ENCODE assay signal across 8 cellular contexts in the genomic region with DNA sequence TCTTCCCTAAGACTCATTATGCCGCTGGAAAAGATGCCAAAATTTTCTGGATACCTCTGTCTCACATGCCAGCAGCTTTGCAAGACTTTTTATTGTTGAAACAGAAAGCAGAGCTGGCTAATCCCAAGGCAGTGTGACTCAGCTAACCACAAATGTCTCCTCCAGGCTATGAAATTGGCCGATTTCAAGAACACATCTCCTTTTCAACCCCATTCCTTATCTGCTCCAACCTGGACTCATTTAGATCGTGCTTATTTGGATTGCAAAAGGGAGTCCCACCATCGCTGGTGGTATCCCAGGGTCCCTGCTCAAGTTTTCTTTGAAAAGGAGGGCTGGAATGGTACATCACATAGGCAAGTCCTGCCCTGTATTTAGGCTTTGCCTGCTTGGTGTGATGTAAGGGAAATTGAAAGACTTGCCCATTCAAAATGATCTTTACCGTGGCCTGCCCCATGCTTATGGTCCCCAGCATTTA. TPM values are rescaled to one million over a fixed set of nuclear protein-coding genes. Genes with fewer than 3 reads are reported as not detected.
DNase-seq lines count a peak whose midpoint lies in the region; ATAC-seq and TF ChIP-seq lines count a peak whose summit lies in the region.

No MANE protein-coding gene starts in this region.

- H3K27ac ChIP-seq in mesenchymal stem cell (ENCODE audit: low read length, poor library complexity, severe bottlenecking): no peak overlapping the region

- H3K9ac ChIP-seq in mesenchymal stem cell (ENCODE audit: low read length): no peak overlapping the region

- no peaks in the 10 kb centered on the region for H3K9me3 Mint-ChIP-seq in activated T-helper 2 cell treated with anti-CD3 and anti-CD28 coated beads, Interferon-gamma antibody, Interleukin-2, Interleukin-4, amounts not matched to agents 10 μg/mL and 5 μg/mL and 100 μg/mL, durations not matched to agents 14 hours and 24 hours and 36 hours
- H3K9me3 Mint-ChIP-seq in type B pancreatic cell: no peaks in the 10 kb centered on the region

- no peak overlapping the region for H2BK5ac ChIP-seq in mesenchymal stem cell (ENCODE audit: low read depth, low read length, poor library complexity, severe bottlenecking)

- in situ Hi-C loops in KBM-7 (cut with MboI; ENCODE audit: low pct_unique_long_range_greater_than_20kb, low sequenced_read_pairs): no loop called here

- H3K27ac Mint-ChIP-seq in activated T-helper 2 cell treated with anti-CD3 and anti-CD28 coated beads, Interferon-gamma antibody, Interleukin-2, Interleukin-4, amounts not matched to agents 10 μg/mL and 5 μg/mL and 100 μg/mL, durations not matched to agents 14 hours and 24 hours and 36 hours: peak overlapping the region; percentile 73
- no peak overlapping the region for H3K27ac Mint-ChIP-seq in type B pancreatic cell

- peak overlapping the region in 1 of 2 experiments; percentile 54 for H3K4me3 ChIP-seq in mesenchymal stem cell (ENCODE audit: insufficient read depth in 1 of 2, low read depth in 1 of 2, low read length in 2 of 2)

- peak overlapping the region; percentile 9 for H3K4me3 Mint-ChIP-seq in activated T-helper 2 cell treated with anti-CD3 and anti-CD28 coated beads, Interferon-gamma antibody, Interleukin-2, Interleukin-4, amounts not matched to agents 10 μg/mL and 5 μg/mL and 100 μg/mL, durations not matched to agents 14 hours and 24 hours and 36 hours (ENCODE audit: low read depth)
- H3K4me3 Mint-ChIP-seq in type B pancreatic cell: no peak overlapping the region

- no peaks in the 10 kb centered on the region for H3K27me3 Mint-ChIP-seq in activated T-helper 2 cell treated with anti-CD3 and anti-CD28 coated beads, Interferon-gamma antibody, Interleukin-2, Interleukin-4, amounts not matched to agents 10 μg/mL and 5 μg/mL and 100 μg/mL, durations not matched to agents 14 hours and 24 hours and 36 hours (ENCODE audit: low read depth)
- H3K27me3 Mint-ChIP-seq in type B pancreatic cell: no peaks in the 10 kb centered on the region

- no peak overlapping the region for H3K18ac ChIP-seq in mesenchymal stem cell (ENCODE audit: low read depth in 1 of 2, low read length in 2 of 2)

- intact Hi-C loops in activated T-helper 2 cell treated with anti-CD3 and anti-CD28 coated beads, Interferon-gamma antibody, Interleukin-2, Interleukin-4, amounts not matched to agents 10 μg/mL and 5 μg/mL and 100 μg/mL, durations not matched to agents 14 hours and 24 hours and 36 hours (cut with micrococcal nuclease): loop anchor here (1.0 kb wide), 2 partner anchors 12 to 21 kb away; no protein-coding TSS in a partner anchor

- peak; percentile 34 for DNase-seq in GDM1 (lab: John Stamatoyannopoulos, UW)
- DNase-seq in KBM-7: peak; percentile 52
- DNase-seq in activated T-helper 2 cell treated with anti-CD3 and anti-CD28 coated beads, Interferon-gamma antibody, Interleukin-2, Interleukin-4, amounts not matched to agents 10 μg/mL and 5 μg/mL and 100 μg/mL, durations not matched to agents 14 hours and 24 hours and 36 hours (ENCODE audit: low spot score): peak; percentile 15
- DNase-seq in mesenchymal stem cell: peak; percentile 79
- no peak for DNase-seq in NCI-H187 (lab: John Stamatoyannopoulos, UW)
- DNase-seq in type B pancreatic cell (ENCODE audit: extremely low spot score, unreplicated experiment): no peak
- no peak for DNase-seq in activated gamma-delta T cell (lab: John Stamatoyannopoulos, UW)

- H3K4me1 Mint-ChIP-seq in activated T-helper 2 cell treated with anti-CD3 and anti-CD28 coated beads, Interferon-gamma antibody, Interleukin-2, Interleukin-4, amounts not matched to agents 10 μg/mL and 5 μg/mL and 100 μg/mL, durations not matched to agents 14 hours and 24 hours and 36 hours (ENCODE audit: low read depth): peaks cover 39% of the 10 kb centered on the region
- no peaks in the 10 kb centered on the region for H3K4me1 Mint-ChIP-seq in type B pancreatic cell (ENCODE audit: unreplicated experiment)

- peaks cover 4 to 22% of the 10 kb centered on the region in 2 experiments for H3K27me3 ChIP-seq in mesenchymal stem cell (ENCODE audit: control insufficient read depth in 1 of 2, insufficient read depth in 1 of 2, low read length in 2 of 2)

- no peak overlapping the region for H2BK12ac ChIP-seq in mesenchymal stem cell (ENCODE audit: low read length in 2 of 2)

- H2AFZ ChIP-seq in mesenchymal stem cell (ENCODE audit: low read depth, low read length): no peak overlapping the region

- H3K9me3 ChIP-seq in mesenchymal stem cell (ENCODE audit: control insufficient read depth, low read length): no peaks in the 10 kb centered on the region

- no peak overlapping the region for H4K8ac ChIP-seq in mesenchymal stem cell (ENCODE audit: low read length)

- no peak overlapping the region for H3K4ac ChIP-seq in mesenchymal stem cell (ENCODE audit: low read depth in 1 of 2, low read length in 2 of 2)

- H3K36me3 ChIP-seq in mesenchymal stem cell (ENCODE audit: control insufficient read depth in 1 of 2, insufficient read depth in 2 of 2, low read depth in 1 of 2, low read length in 2 of 2): no peaks in the 10 kb centered on the region

- H3K23ac ChIP-seq in mesenchymal stem cell (ENCODE audit: low read length in 2 of 2): no peak overlapping the region

- no peak for ATAC-seq in GM18907 (IDR thresholded peaks at IDR 0.05; ENCODE audit: unreplicated experiment)

- 44% methylated on average over 4 of the region's 5 CpGs for WGBS in mesenchymal stem cell

- no peak overlapping the region for H4K91ac ChIP-seq in mesenchymal stem cell (ENCODE audit: low read length)

- TF ChIP-seq CTCF in type B pancreatic cell (conservative IDR thresholded peaks at IDR 0.05): no peak

- H3K4me1 ChIP-seq in mesenchymal stem cell (ENCODE audit: control insufficient read depth, insufficient read depth, low read depth, low read length): peaks cover 1% of the 10 kb centered on the region

- no peak overlapping the region for H2BK15ac ChIP-seq in mesenchymal stem cell (ENCODE audit: low read depth, poor library complexity, severe bottlenecking)

- H3K14ac ChIP-seq in mesenchymal stem cell (ENCODE audit: low read length in 2 of 2): no peak overlapping the region

- H2AK5ac ChIP-seq in mesenchymal stem cell (ENCODE audit: low read length, severe bottlenecking): no peak overlapping the region

- no peaks in the 10 kb centered on the region for H3K79me1 ChIP-seq in mesenchymal stem cell (replicated peaks; ENCODE audit: low read length, poor library complexity, severe bottlenecking)

- H3K4me2 ChIP-seq in mesenchymal stem cell (ENCODE audit: low read length, poor library complexity, severe bottlenecking): no peak overlapping the region

- H2BK120ac ChIP-seq in mesenchymal stem cell (ENCODE audit: low read depth, low read length): no peak overlapping the region

- peaks cover 2% of the 10 kb centered on the region for H3K36me3 Mint-ChIP-seq in activated T-helper 2 cell treated with anti-CD3 and anti-CD28 coated beads, Interferon-gamma antibody, Interleukin-2, Interleukin-4, amounts not matched to agents 10 μg/mL and 5 μg/mL and 100 μg/mL, durations not matched to agents 14 hours and 24 hours and 36 hours (ENCODE audit: low read depth)
- H3K36me3 Mint-ChIP-seq in type B pancreatic cell: no peaks in the 10 kb centered on the region

RNA-seq across cellular contexts. Expression of gene DHRS9, which starts 26.3 kb away (rescaled TPM):
- 3.3 and 3.6 TPM in 2 replicates for total RNA-seq in activated T-helper 2 cell treated with anti-CD3 and anti-CD28 coated beads, Interferon-gamma antibody, Interleukin-2, Interleukin-4, amounts not matched to agents 10 μg/mL and 5 μg/mL and 100 μg/mL, durations not matched to agents 14 hours and 24 hours and 36 hours
- not detected for polyA plus RNA-seq in mesenchymal stem cell (2013, experiment 1 of 2)
- not detected for polyA plus RNA-seq in mesenchymal stem cell (2013, experiment 2 of 2)
- total RNA-seq in type B pancreatic cell (ENCODE audit: low replicate concordance): 0.75 and 1.3 TPM in 2 replicates

Comparison
In these comparisons a context has a peak if more than half of its experiments do, and no peak if none do; other contexts are left out.
1. DNase-seq: peak in GDM1 (single experiment), KBM-7 (single experiment), activated T-helper 2 cell treated with anti-CD3 and anti-CD28 coated beads, Interferon-gamma antibody, Interleukin-2, Interleukin-4, amounts not matched to agents 10 μg/mL and 5 μg/mL and 100 μg/mL, durations not matched to agents 14 hours and 24 hours and 36 hours (single experiment) and mesenchymal stem cell (single experiment); none in NCI-H187 (0 of 2), type B pancreatic cell (single experiment) and activated gamma-delta T cell (single experiment).